In the genomic region with DNA sequence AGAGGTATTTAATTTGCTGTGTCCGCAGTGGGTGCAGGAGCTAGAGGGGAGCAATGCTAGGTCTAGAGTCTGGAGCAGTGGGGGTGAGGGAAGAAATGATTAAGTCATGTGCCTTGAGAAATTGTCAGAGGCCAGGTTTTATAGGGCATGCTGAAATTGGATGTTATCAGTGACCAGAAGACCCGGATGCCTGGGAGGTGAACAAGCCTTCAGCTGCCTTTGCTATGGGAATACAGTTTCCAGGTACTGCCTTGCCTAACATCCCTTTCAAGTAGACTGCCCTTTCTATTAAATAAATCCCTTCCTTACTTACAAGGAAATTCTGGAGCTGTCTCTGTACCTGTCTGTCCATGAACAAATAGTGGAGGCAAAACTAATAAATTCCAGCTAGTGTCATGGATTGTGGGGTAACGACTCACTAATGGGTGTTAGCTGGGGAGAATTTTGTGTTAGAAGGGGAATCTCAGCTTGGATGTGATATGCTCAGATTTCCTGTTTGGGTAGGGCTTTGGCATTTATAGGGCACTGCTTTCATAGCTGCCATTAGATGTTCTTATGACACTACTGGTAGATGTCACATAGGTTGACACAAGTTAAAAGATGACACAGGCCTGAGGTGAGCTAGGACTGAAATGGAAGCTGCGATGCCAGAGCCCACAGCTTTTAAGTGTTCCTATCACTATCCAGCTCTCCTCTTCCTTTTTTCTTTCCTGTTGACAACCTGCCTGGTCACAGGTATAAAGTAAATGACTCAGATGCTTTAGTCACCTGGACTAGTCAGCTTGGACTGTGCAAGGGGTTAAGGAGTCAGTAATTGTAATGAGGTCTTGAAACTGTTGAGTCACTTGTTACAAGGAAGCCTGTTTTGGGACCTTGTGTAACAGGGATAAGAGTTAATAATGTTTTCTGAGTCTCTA, we compare ENCODE assay signal across 8 cellular contexts. TPM values are rescaled to one million over a fixed set of nuclear protein-coding genes. Genes with fewer than 3 reads are reported as not detected.
DNase-seq lines count a peak whose midpoint lies in the region; TF ChIP-seq lines count a peak whose summit lies in the region.

No MANE protein-coding gene starts in this region.

- peak overlapping the region; percentile 54 for H3K9ac ChIP-seq in trophoblast cell (ENCODE audit: low read length)

- H2BK5ac ChIP-seq in trophoblast cell (ENCODE audit: low read depth, low read length, poor library complexity), result no peak overlapping the region

- peaks cover 11% of the 10 kb centered on the region; the same call in 1 of the 2 replicates for H4K20me1 ChIP-seq in OCI-LY7 (ENCODE audit: insufficient read depth, low read length)

- intact Hi-C loops in OCI-LY7 (cut with micrococcal nuclease; ENCODE audit: unreplicated experiment), result no loop called here
- intact Hi-C loops in lower leg skin (cut with DNase I; ENCODE audit: low total_unique reads), result no loop called here
- intact Hi-C loops in testis (cut with DNase I; ENCODE audit: low total_unique reads), result no loop called here

- H3K9me3 ChIP-seq in OCI-LY7 (ENCODE audit: low read length), result no peaks in the 10 kb centered on the region
- no peaks in the 10 kb centered on the region for H3K9me3 ChIP-seq in trophoblast cell (ENCODE audit: insufficient read depth, low read depth, low read length)
- no peaks in the 10 kb centered on the region for H3K9me3 ChIP-seq in testis

- no peak for TF ChIP-seq POLR2A in erythroblast (IDR thresholded peaks at IDR 0.05; ENCODE audit: low read length)
- no peak for TF ChIP-seq POLR2A in lower leg skin (IDR thresholded peaks at IDR 0.05)
- TF ChIP-seq POLR2A in testis (IDR thresholded peaks at IDR 0.05), result no peak

- peaks cover 93% of the 10 kb centered on the region for H3K36me3 ChIP-seq in OCI-LY7 (ENCODE audit: insufficient read depth, low read length)
- H3K36me3 ChIP-seq in trophoblast cell (ENCODE audit: control insufficient read depth in 1 of 2, insufficient read depth in 2 of 2, low read length in 2 of 2), result peaks cover 14 to 24% of the 10 kb centered on the region in 2 experiments
- no peaks in the 10 kb centered on the region for H3K36me3 ChIP-seq in testis (ENCODE audit: low read depth, missing control alignments)

- H3K4me2 ChIP-seq in OCI-LY7 (ENCODE audit: low read length) (peak overlapping the region; percentile 69), trophoblast cell (ENCODE audit: low read length) (peak overlapping the region; percentile 28)

- H3K18ac ChIP-seq in trophoblast cell (ENCODE audit: low read length), result no peak overlapping the region

- no peak overlapping the region for H4K8ac ChIP-seq in trophoblast cell (ENCODE audit: low read depth, low read length)

- H4K91ac ChIP-seq in trophoblast cell (ENCODE audit: low read depth, low read length), result no peak overlapping the region

- H3K79me2 ChIP-seq in OCI-LY7 (ENCODE audit: insufficient read depth, low read depth, low read length) (peaks cover 98% of the 10 kb centered on the region), trophoblast cell (ENCODE audit: control insufficient read depth, insufficient read depth, low read length, poor library complexity) (no peaks in the 10 kb centered on the region)

- H4K12ac ChIP-seq in trophoblast cell (ENCODE audit: low read depth, low read length), result no peak overlapping the region

- H3K27me3 ChIP-seq in trophoblast cell (ENCODE audit: insufficient read depth, low read length) (no peaks in the 10 kb centered on the region), testis (no peaks in the 10 kb centered on the region)

- CTCF ChIA-PET in OCI-LY7 (lab: Charles Lee; ENCODE audit: unreplicated experiment), result interaction anchor here (0.7 to 1.2 kb wide), 3 partner anchors 113 to 125 kb away, joined by 4 to 6 read pairs (median 4); no protein-coding TSS in a partner anchor

- H3K4me3 ChIP-seq in OCI-LY7 (ENCODE audit: low read depth, low read length, poor library complexity, severe bottlenecking) (peak overlapping the region; percentile 35), trophoblast cell (ENCODE audit: low read depth, low read length) (no peak overlapping the region), lower leg skin (ENCODE audit: low read depth, poor library complexity, severe bottlenecking) (no peak overlapping the region), testis (no peak overlapping the region)

- POLR2A ChIA-PET in OCI-LY7 (lab: Charles Lee), result interaction anchor here (0.8 to 2.2 kb wide), 12 partner anchors 9 to 126 kb away, joined by 3 to 13 read pairs (median 4); a partner anchor contains a TSS

- H3K79me1 ChIP-seq in trophoblast cell (ENCODE audit: low read length), result peaks cover 7% of the 10 kb centered on the region

- peak overlapping the region; percentile 23 for H3K4ac ChIP-seq in trophoblast cell (ENCODE audit: low read depth, low read length)

- no peak overlapping the region for H2AK5ac ChIP-seq in trophoblast cell (ENCODE audit: low read length)

- H3K23ac ChIP-seq in trophoblast cell (ENCODE audit: low read length), result no peak overlapping the region

- no peaks in the 10 kb centered on the region for H3K9me2 ChIP-seq in OCI-LY7 (ENCODE audit: insufficient read depth, low read length)

- WGBS in trophoblast cell (ENCODE audit: extremely low coverage, insufficient coverage, insufficient read length), result no CpG with 5 or more reads among the region's 4 CpGs
- WGBS in lower leg skin, 2 donors, result 68 to 69% methylated on average over 4 of the region's 4 CpGs
- WGBS in testis, 2 donors, result 82 to 87% methylated on average over 4 of the region's 4 CpGs

- H3K27ac ChIP-seq in OCI-LY7 (ENCODE audit: low read depth, low read length, poor library complexity, severe bottlenecking), result peak overlapping the region; percentile 53
- peak overlapping the region; percentile 80 for H3K27ac ChIP-seq in trophoblast cell (ENCODE audit: low read depth, low read length)
- no peak overlapping the region for H3K27ac ChIP-seq in testis

- no peak overlapping the region for H3K14ac ChIP-seq in trophoblast cell (ENCODE audit: low read length)

- TF ChIP-seq CTCF in OCI-LY7 (conservative IDR thresholded peaks at IDR 0.05; ENCODE audit: low read length) (no peak), lower leg skin (IDR thresholded peaks at IDR 0.05) (no peak), testis (IDR thresholded peaks at IDR 0.05) (no peak)

- peak; percentile 66 for DNase-seq in EH (ENCODE audit: low read depth)
- DNase-seq in OCI-LY7 (ENCODE audit: low spot score), result no peak
- DNase-seq in erythroblast (lab: John Stamatoyannopoulos, UW), result peak; percentile 11 to 37
- peak; percentile 83 to 89 for DNase-seq in trophoblast cell
- DNase-seq in HuH-7.5 (ENCODE audit: low spot score), result no peak
- DNase-seq in lower leg skin (ENCODE audit: low spot score in 2 of 2), result no peak
- DNase-seq in testis, result no peak
- DNase-seq in superior temporal gyrus (ENCODE audit: extremely low spot score), result no peak

- H3K4me1 ChIP-seq in OCI-LY7 (ENCODE audit: insufficient read depth, low read length, poor library complexity, severe bottlenecking) (peaks cover 52% of the 10 kb centered on the region), trophoblast cell (ENCODE audit: control insufficient read depth in 1 of 2, insufficient read depth in 2 of 2, low read length in 2 of 2) (peaks cover 13 to 20% of the 10 kb centered on the region in 2 experiments), testis (peaks cover 22% of the 10 kb centered on the region)

- H2AFZ ChIP-seq in OCI-LY7 (ENCODE audit: low read length), result no peak overlapping the region
- H2AFZ ChIP-seq in trophoblast cell (ENCODE audit: insufficient read depth, low read length, poor library complexity), result no peak overlapping the region

- H2BK120ac ChIP-seq in trophoblast cell (ENCODE audit: insufficient read depth, low read length, poor library complexity), result no peak overlapping the region

- no peak overlapping the region for H2BK12ac ChIP-seq in trophoblast cell (ENCODE audit: low read length)

- BruUV-seq in OCI-LY7 (replicated peaks; lab: Mats Ljungman, UMichigan), result no TSS peak

RNA-seq across cellular contexts. Expression of a gene that starts 21.3 kb away (rescaled TPM):
- total RNA-seq in OCI-LY7 (2014; rRNA removed; shearing (Covaris generic)), result 133 and 169 TPM in 2 replicates
- total RNA-seq in OCI-LY7 (2022) (213 and 259 TPM in 2 replicates), lower leg skin (100 to 1,000 TPM in 1 of 4 donors, 10 to 100 TPM in 3; 75.8 to 175 (median 88.6) TPM), testis (100 to 1,000 TPM; 113 to 129 TPM)
- polyA plus RNA-seq in trophoblast cell (2013), result 98.2 and 104 TPM in 2 replicates
- polyA plus RNA-seq in testis (ENCODE audit: insufficient read depth, low read depth, low replicate concordance), result 64.5 TPM

Comparison
In these comparisons a context has a peak if more than half of its experiments do, and no peak if none do; other contexts are left out.
1. DNase-seq: peak in EH (single experiment), erythroblast (2 of 2) and trophoblast cell (2 of 2); none in OCI-LY7 (single experiment), HuH-7.5 (single experiment), lower leg skin (0 of 2), testis (single experiment) and superior temporal gyrus (single experiment).
2. H3K27ac ChIP-seq: peak in OCI-LY7 (single experiment) and trophoblast cell (single experiment); none in testis (0 of 2).